ENCODE assay signal across 27 cellular contexts in the genomic region with DNA sequence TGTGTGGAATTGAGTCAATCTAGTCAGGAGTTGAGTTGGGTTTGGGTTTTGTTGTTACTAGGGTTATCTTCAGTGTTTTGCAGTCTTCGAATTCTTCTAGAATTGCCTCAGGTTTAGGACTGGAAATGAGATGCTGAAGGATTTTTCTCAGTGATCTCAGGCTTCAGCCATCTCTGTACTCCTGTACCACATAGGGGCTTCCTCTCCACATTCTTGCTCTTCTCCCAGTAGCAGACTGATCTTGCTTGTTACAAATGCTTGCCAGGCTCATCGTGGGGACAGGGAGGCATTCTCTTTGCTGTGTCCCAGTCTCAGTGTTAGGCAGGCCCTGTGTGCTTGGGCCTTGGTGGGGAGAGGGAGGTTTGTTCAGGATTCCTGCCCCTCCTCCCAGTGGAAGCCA.
DNase-seq lines count a peak whose midpoint lies in the region; ATAC-seq and TF ChIP-seq lines count a peak whose summit lies in the region.
"Had no signal": no experiment of that assay in that cellular context is flagged by ENCODE, and none has a peak within 500 bp of the region (broad histone marks: within the 10 kb centered on the region; RNA-seq: fewer than 3 reads in every experiment).

No MANE protein-coding gene starts in this region.

- no peak overlapping the region for H3K4me3 ChIP-seq in AG04449 (ENCODE audit: low read depth, low read length)
- H3K4me3 ChIP-seq in choroid plexus epithelial cell (ENCODE audit: low read depth, low read length) = no peak overlapping the region
- no peak overlapping the region for H3K4me3 ChIP-seq in mesenchymal stem cell (ENCODE audit: insufficient read depth in 1 of 2, low read depth in 1 of 2, low read length in 2 of 2)
- H3K4me3 ChIP-seq: breast epithelium, lower lobe of right lung, Peyer's patch, transverse colon had no signal

- peak overlapping the region; percentile 90 for H2BK5ac ChIP-seq in mesenchymal stem cell (ENCODE audit: low read depth, low read length, poor library complexity, severe bottlenecking)

- peak; percentile 47 for DNase-seq in AG04449 (ENCODE audit: low read depth, low spot score)
- peak; percentile 19 for DNase-seq in M059J (ENCODE audit: low read depth)
- DNase-seq in choroid plexus epithelial cell (ENCODE audit: low read depth) = peak; percentile 86
- peak; percentile 34 for DNase-seq in mesenchymal stem cell
- no peak for DNase-seq in iPS-NIHi7 (ENCODE audit: extremely low spot score)
- DNase-seq in activated T-cell treated with anti-CD3 and anti-CD28 coated beads, Interleukin-2, amount 50 U/mL, for 1 hour = no peak
- no peak for DNase-seq in NCI-H524 treated with DMSO at 0.1 percent for 48 hours (lab: John Stamatoyannopoulos, UW)
- DNase-seq: activated CD4-positive, alpha-beta T cell treated with anti-CD3 and anti-CD28 coated beads, Interleukin-2, amount 10 ng/mL, durations not matched to agents 24 days and 14 days; activated CD8-positive, alpha-beta memory T cell treated with anti-CD3 and anti-CD28 coated beads, Interleukin-2, amount 10 ng/mL, durations not matched to agents 7 days and 5 days; activated naive CD8-positive, alpha-beta T cell treated with anti-CD3 and anti-CD28 coated beads for 36 hours; BE2C; COR-L47; cortex of kidney; GOT3; lower lobe of right lung; NCI-H1417; NCI-H2107; NCI-H510A; nucleus accumbens; Peyer's patch; retina; stimulated activated CD4-positive, alpha-beta T cell treated with anti-CD3 and anti-CD28 coated beads, Interleukin-12 subunit alpha, Interleukin-12 subunit beta, amount 100 ng/mL, for 4 hours; T-helper 2 cell; transverse colon had no signal

- 70% methylated on average over 2 of the region's 2 CpGs for WGBS in mesenchymal stem cell

- peak overlapping the region; percentile 42 for H2BK120ac ChIP-seq in mesenchymal stem cell (ENCODE audit: low read depth, low read length)

- H3K27ac ChIP-seq in mesenchymal stem cell (ENCODE audit: low read length, poor library complexity, severe bottlenecking) = peak overlapping the region; percentile 81
- H3K27ac ChIP-seq: 22Rv1, breast epithelium, lower lobe of right lung, Peyer's patch, transverse colon had no signal

- H3K23ac ChIP-seq in mesenchymal stem cell (ENCODE audit: low read length in 2 of 2) = no peak overlapping the region

- no peak overlapping the region for H3K14ac ChIP-seq in mesenchymal stem cell (ENCODE audit: low read length in 2 of 2)

- no peaks in the 10 kb centered on the region for H3K79me1 ChIP-seq in mesenchymal stem cell (replicated peaks; ENCODE audit: low read length, poor library complexity, severe bottlenecking)

- ATAC-seq in GM19463 (IDR thresholded peaks at IDR 0.05; ENCODE audit: unreplicated experiment) = no peak
- ATAC-seq: activated CD8-positive, alpha-beta memory T cell treated with anti-CD3 and anti-CD28 coated beads, Interleukin-2, amount 10 ng/mL, durations not matched to agents 7 days and 5 days; lower lobe of right lung had no signal

- CTCF ChIA-PET in AG04449 (lab: Yijun Ruan, JAX) = no interaction called here

- no peak for TF ChIP-seq CTCF in AG04449 (IDR thresholded peaks at IDR 0.05; ENCODE audit: insufficient read depth, low read length, missing control alignments)
- TF ChIP-seq CTCF in choroid plexus epithelial cell (conservative IDR thresholded peaks at IDR 0.05; ENCODE audit: low read depth, low read length) = no peak

- H2BK12ac ChIP-seq in mesenchymal stem cell (ENCODE audit: low read length in 2 of 2) = peak overlapping the region; percentile 12 to 40

- peaks cover 28% of the 10 kb centered on the region for H3K4me1 ChIP-seq in mesenchymal stem cell (ENCODE audit: control insufficient read depth, insufficient read depth, low read depth, low read length)
- H3K4me1 ChIP-seq: breast epithelium had no signal

- H3K36me3 ChIP-seq in mesenchymal stem cell (ENCODE audit: control insufficient read depth in 1 of 2, insufficient read depth in 2 of 2, low read depth in 1 of 2, low read length in 2 of 2) = no peaks in the 10 kb centered on the region
- H3K36me3 ChIP-seq: BE2C, breast epithelium, lower lobe of right lung, Peyer's patch, transverse colon had no signal

- peak overlapping the region; percentile 12 for H4K91ac ChIP-seq in mesenchymal stem cell (ENCODE audit: low read length)

- no peaks in the 10 kb centered on the region for H3K9me3 ChIP-seq in mesenchymal stem cell (ENCODE audit: control insufficient read depth, low read length)
- H3K9me3 ChIP-seq: BE2C, breast epithelium, lower lobe of right lung, Peyer's patch, transverse colon had no signal

- H3K27me3 ChIP-seq in mesenchymal stem cell (ENCODE audit: control insufficient read depth in 1 of 2, insufficient read depth in 1 of 2, low read length in 2 of 2) = no peaks in the 10 kb centered on the region
- H3K27me3 ChIP-seq: BE2C, breast epithelium, Peyer's patch, transverse colon had no signal

- H2AFZ ChIP-seq in mesenchymal stem cell (ENCODE audit: low read depth, low read length) = no peak overlapping the region

- H4K8ac ChIP-seq in mesenchymal stem cell (ENCODE audit: low read length) = peak overlapping the region; percentile 24

- peak overlapping the region; percentile 6 to 52 for H3K18ac ChIP-seq in mesenchymal stem cell (ENCODE audit: low read depth in 1 of 2, low read length in 2 of 2)

- no peak overlapping the region for H3K4ac ChIP-seq in mesenchymal stem cell (ENCODE audit: low read depth in 1 of 2, low read length in 2 of 2)

- no peak overlapping the region for H2BK15ac ChIP-seq in mesenchymal stem cell (ENCODE audit: low read depth, poor library complexity, severe bottlenecking)

- peak overlapping the region; percentile 98 for H2AK5ac ChIP-seq in mesenchymal stem cell (ENCODE audit: low read length, severe bottlenecking)

- no peak overlapping the region for H3K9ac ChIP-seq in mesenchymal stem cell (ENCODE audit: low read length)

- POLR2A ChIA-PET in AG04449 (lab: Yijun Ruan, JAX) = no interaction called here

- H3K4me2 ChIP-seq in mesenchymal stem cell (ENCODE audit: low read length, poor library complexity, severe bottlenecking) = no peak overlapping the region

Comparison
In these comparisons a context has a peak if more than half of its experiments do, and no peak if none do; other contexts are left out.
1. DNase-seq: peak in AG04449 (single experiment), M059J (single experiment), choroid plexus epithelial cell (single experiment) and mesenchymal stem cell (single experiment); none in iPS-NIHi7 (single experiment), activated T-cell treated with anti-CD3 and anti-CD28 coated beads, Interleukin-2, amount 50 U/mL, for 1 hour (single experiment) and NCI-H524 treated with DMSO at 0.1 percent for 48 hours (single experiment).